Comparison of ENCODE assay signal across 9 cellular contexts in the genomic region with DNA sequence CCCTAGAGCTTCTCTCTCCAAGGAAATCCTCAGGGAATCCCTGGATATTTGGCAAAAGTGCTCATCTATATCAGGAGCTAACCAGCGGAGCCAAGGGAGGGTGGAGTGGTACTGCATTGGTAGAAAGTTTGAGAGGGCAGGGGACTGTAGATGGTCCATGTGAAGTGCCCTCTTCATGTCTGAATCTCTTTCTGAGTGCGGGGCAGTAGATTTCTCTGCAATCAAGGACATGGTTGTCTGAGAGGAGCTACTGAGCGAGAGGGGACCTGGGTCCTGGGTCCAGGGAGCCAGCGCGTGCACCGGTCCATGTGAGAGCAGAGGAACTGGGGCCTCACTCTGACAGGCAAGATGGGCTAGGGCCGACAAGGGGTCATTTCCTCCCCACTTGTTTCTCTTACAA. TPM values are rescaled to one million over a fixed set of nuclear protein-coding genes. Genes with fewer than 3 reads are reported as not detected.
A peak's percentile ranks its signal among the peaks of the same experiment; 100 is the strongest.
DNase-seq lines count a peak whose midpoint lies in the region; ATAC-seq and TF ChIP-seq lines count a peak whose summit lies in the region.
"Had no signal": no experiment of that assay in that cellular context is flagged by ENCODE, and none has a peak within 500 bp of the region (broad histone marks: within the 10 kb centered on the region; RNA-seq: fewer than 3 reads in every experiment).

No MANE protein-coding gene starts in this region.

- peak overlapping the region; percentile 69 for H3K4me3 Mint-ChIP-seq in T-helper 1 cell treated with Interleukin-12 subunit alpha and Interleukin-12 subunit beta and Interleukin-4 antibody, amounts not matched to agents 30 μg/mL and 1 μg/mL, for 36 hours

- H3K27ac ChIP-seq in angular gyrus (ENCODE audit: low read depth, low read length) (peak overlapping the region; percentile 88), liver (ENCODE audit: low read depth in 1 of 2, low read length in 2 of 2) (peak overlapping the region; percentile 74 to 85), thymus (ENCODE audit: low read depth) (peak overlapping the region; percentile 54)

- H3K27ac Mint-ChIP-seq in T-helper 1 cell treated with Interleukin-12 subunit alpha and Interleukin-12 subunit beta and Interleukin-4 antibody, amounts not matched to agents 30 μg/mL and 1 μg/mL, for 36 hours, result peak overlapping the region; percentile 80

- no peak for TF ChIP-seq RAD21 in liver (IDR thresholded peaks at IDR 0.05)

- DNase-seq in T-helper 1 cell (no peak), NCI-H2227 (lab: John Stamatoyannopoulos, UW; ENCODE audit: unreplicated experiment) (no peak), ACHN (no peak)
- DNase-seq: cortex of kidney had no signal

- H3K9me3 Mint-ChIP-seq in T-helper 1 cell treated with Interleukin-12 subunit alpha and Interleukin-12 subunit beta and Interleukin-4 antibody, amounts not matched to agents 30 μg/mL and 1 μg/mL, for 36 hours, result no peaks in the 10 kb centered on the region

- in situ Hi-C loops in ACHN (cut with HindIII; ENCODE audit: low pct_ligation_motif_present, low pct_unique_long_range_greater_than_20kb, low sequenced_read_pairs), result no loop called here

- TF ChIP-seq CTCF in liver (IDR thresholded peaks at IDR 0.05; ENCODE audit: low read depth, low read length, missing input control), result no peak

- H3K4me1 Mint-ChIP-seq in T-helper 1 cell treated with Interleukin-12 subunit alpha and Interleukin-12 subunit beta and Interleukin-4 antibody, amounts not matched to agents 30 μg/mL and 1 μg/mL, for 36 hours (ENCODE audit: low read depth), result peaks cover 37% of the 10 kb centered on the region

- H3K4me3 ChIP-seq in liver (ENCODE audit: low read depth in 1 of 3, low read length in 3 of 3) (no peak overlapping the region), thymus (ENCODE audit: low read length) (no peak overlapping the region)

- H3K27me3 ChIP-seq in liver (ENCODE audit: control insufficient read depth in 4 of 4, insufficient read depth in 4 of 4, low read length in 3 of 4) (no peaks in the 10 kb centered on the region), thymus (ENCODE audit: control insufficient read depth, insufficient read depth) (no peaks in the 10 kb centered on the region)

- H3K4me1 ChIP-seq in liver (ENCODE audit: control insufficient read depth in 4 of 4, insufficient read depth in 4 of 4, low read length in 3 of 4), result peaks cover 10 to 45% (median 34%) of the 10 kb centered on the region in 4 donors
- peaks cover 5% of the 10 kb centered on the region for H3K4me1 ChIP-seq in thymus (ENCODE audit: control insufficient read depth, insufficient read depth, low read length)

- H3K9ac ChIP-seq in liver (ENCODE audit: low read depth in 1 of 2, low read length in 2 of 2), result no peak overlapping the region

- 76% methylated on average over 7 of the region's 7 CpGs for WGBS in liver
- WGBS in thymus, result 85% methylated on average over 7 of the region's 7 CpGs

- no peaks in the 10 kb centered on the region for H3K36me3 Mint-ChIP-seq in T-helper 1 cell treated with Interleukin-12 subunit alpha and Interleukin-12 subunit beta and Interleukin-4 antibody, amounts not matched to agents 30 μg/mL and 1 μg/mL, for 36 hours (ENCODE audit: low read depth)

- no peaks in the 10 kb centered on the region for H3K36me3 ChIP-seq in liver (ENCODE audit: control insufficient read depth in 4 of 4, insufficient read depth in 3 of 4, low read depth in 1 of 4, low read length in 3 of 4)
- no peaks in the 10 kb centered on the region for H3K36me3 ChIP-seq in thymus (ENCODE audit: control insufficient read depth, insufficient read depth)

- H3K27me3 Mint-ChIP-seq in T-helper 1 cell treated with Interleukin-12 subunit alpha and Interleukin-12 subunit beta and Interleukin-4 antibody, amounts not matched to agents 30 μg/mL and 1 μg/mL, for 36 hours (ENCODE audit: low read depth), result no peaks in the 10 kb centered on the region

- ATAC-seq in GM18511 (IDR thresholded peaks at IDR 0.05; ENCODE audit: unreplicated experiment), result no peak

- no peaks in the 10 kb centered on the region for H3K9me3 ChIP-seq in liver (ENCODE audit: control insufficient read depth in 4 of 4, low read length in 3 of 4)
- no peaks in the 10 kb centered on the region for H3K9me3 ChIP-seq in thymus (ENCODE audit: control insufficient read depth)

TF ChIP-seq in liver, 16 proteins besides CTCF, POLR2A, EP300 and RAD21:
- TF ChIP-seq FOXA1 (IDR thresholded peaks at IDR 0.05), result no peak
- no peak for TF ChIP-seq RXRA (IDR thresholded peaks at IDR 0.05)
- TF ChIP-seq HNF4A (conservative IDR thresholded peaks at IDR 0.05), result no peak
- TF ChIP-seq FOXA2 (IDR thresholded peaks at IDR 0.05), result no peak

RNA-seq across cellular contexts. Expression of a gene that starts 0.7 kb away (rescaled TPM):
- 10 to 100 TPM in 1 of 2 donors, 1 to 10 TPM in 1; 7.3 to 12.5 TPM for total RNA-seq in liver
- polyA plus RNA-seq in liver, result 1 to 10 TPM; 2.8 to 4.1 TPM
- polyA plus RNA-seq in thymus, result 2.8 TPM

RNA-seq across cellular contexts. Expression of a gene that starts 19.1 kb away (rescaled TPM):
- total RNA-seq in liver, result 1 to 10 TPM; 4.2 to 5.1 TPM
- 10 to 100 TPM in 1 of 2 donors, 1 to 10 TPM in 1; 9.6 to 10.9 TPM for polyA plus RNA-seq in liver
- polyA plus RNA-seq in thymus, result 3.6 TPM

RNA-seq across cellular contexts. Expression of a gene that starts 25.3 kb away (rescaled TPM):
- under 1 TPM in 1 of 2 donors, not detected in 1; 0.14 TPM for total RNA-seq in liver
- under 1 TPM; 0.61 to 0.85 TPM for polyA plus RNA-seq in liver
- polyA plus RNA-seq in thymus, result 2.4 TPM

RNA-seq across cellular contexts. Expression of a gene that starts 26.3 kb away (rescaled TPM):
- total RNA-seq in liver, result 1 to 10 TPM in 1 of 2 donors, under 1 TPM in 1; 0.33 to 2.6 TPM
- 1 to 10 TPM; 4.7 to 8.6 TPM for polyA plus RNA-seq in liver
- 116 TPM for polyA plus RNA-seq in thymus

RNA-seq across cellular contexts. Expression of a gene that starts 58.5 kb away (rescaled TPM):
- 1 to 10 TPM; 6.2 to 8.2 TPM for total RNA-seq in liver
- polyA plus RNA-seq in liver (10 to 100 TPM; 19.3 to 27.8 TPM), thymus (36.4 TPM)
